12 cellular contexts compared by ENCODE assay signal in the genomic region with DNA sequence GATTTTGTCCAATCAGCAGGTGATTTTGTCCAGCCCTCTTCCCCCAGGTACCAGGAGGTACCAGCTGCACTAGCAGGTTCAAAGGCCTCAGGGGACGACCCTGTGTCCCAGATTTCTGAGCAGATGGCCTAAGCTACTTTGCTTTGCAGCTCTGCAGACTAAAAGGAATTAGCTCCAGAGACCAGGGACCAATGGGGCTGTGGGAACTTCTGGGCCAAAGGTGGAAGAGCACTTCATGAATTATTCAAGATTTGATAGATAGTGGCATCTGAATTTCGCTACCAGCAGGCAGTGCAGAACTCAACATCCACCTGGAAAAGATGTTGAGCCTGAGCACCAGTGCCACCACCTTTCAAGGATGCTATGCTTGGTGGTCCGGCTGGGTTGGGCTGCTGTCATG. TPM values are rescaled to one million over a fixed set of nuclear protein-coding genes. Genes with fewer than 3 reads are reported as not detected.
A peak's percentile ranks its signal among the peaks of the same experiment; 100 is the strongest.
DNase-seq lines count a peak whose midpoint lies in the region; TF ChIP-seq lines count a peak whose summit lies in the region.
"Not testable (repeated sequence)": the region's sequence is repeated elsewhere in the genome, so short reads cannot be mapped to it uniquely, and the experiment has no call there.
"Had no signal": no experiment of that assay in that cellular context is flagged by ENCODE, and none has a peak within 500 bp of the region (broad histone marks: within the 10 kb centered on the region; RNA-seq: fewer than 3 reads in every experiment).

No MANE protein-coding gene starts in this region.

- not testable (repeated sequence) for H3K9me3 Mint-ChIP-seq in glutamatergic neuron (ENCODE audit: unreplicated experiment)

- peak overlapping the region; percentile 68 for H3K27ac Mint-ChIP-seq in glutamatergic neuron (ENCODE audit: unreplicated experiment)

- not testable (repeated sequence) for TF ChIP-seq CTCF in glutamatergic neuron (IDR thresholded peaks at IDR 0.05; ENCODE audit: partially characterized antibody, unreplicated experiment)

- H3K36me3 Mint-ChIP-seq in glutamatergic neuron (ENCODE audit: unreplicated experiment): not testable (repeated sequence)

- DNase-seq in DMS 273 (lab: John Stamatoyannopoulos, UW; ENCODE audit: unreplicated experiment) (peak; percentile 36), NCI-H2171 treated with DMSO at 0.1 percent for 48 hours (lab: John Stamatoyannopoulos, UW) (peak; percentile 64), NCI-H524 treated with DMSO at 0.1 percent for 48 hours (lab: John Stamatoyannopoulos, UW) (peak; percentile 34), NCI-H82 treated with DMSO at 0.1 percent for 48 hours (lab: John Stamatoyannopoulos, UW; ENCODE audit: unreplicated experiment) (peak; percentile 68), glutamatergic neuron (peak; percentile 16)

- H3K27me3 Mint-ChIP-seq in glutamatergic neuron (ENCODE audit: unreplicated experiment): not testable (repeated sequence)

- not testable (repeated sequence) for H3K4me3 Mint-ChIP-seq in glutamatergic neuron (ENCODE audit: unreplicated experiment)

- H3K4me1 Mint-ChIP-seq in glutamatergic neuron (ENCODE audit: low read depth, unreplicated experiment): not testable (repeated sequence)

RNA-seq across cellular contexts. Expression of a gene that starts 21.1 kb away (rescaled TPM):
- 2.8 TPM for total RNA-seq in glutamatergic neuron (ENCODE audit: unreplicated experiment)
- total RNA-seq: G401 had no signal

RNA-seq across cellular contexts. Expression of a gene that starts 37.9 kb away (rescaled TPM):
- total RNA-seq in glutamatergic neuron (ENCODE audit: unreplicated experiment): not detected
- total RNA-seq: A673; CD4-positive, alpha-beta memory T cell; CD4-positive, CD25-positive, alpha-beta regulatory T cell; CD8-positive, alpha-beta memory T cell; Daoy; G401; GM12878 had no signal

Comparison
In these comparisons a context has a peak if more than half of its experiments do, and no peak if none do; other contexts are left out.
1. Peak in every context shown above with its lines: DNase-seq.
2. DNase-seq: peak in every context shown above with its lines; median percentile 68 in NCI-H82 treated with DMSO at 0.1 percent for 48 hours; 64 in NCI-H2171 treated with DMSO at 0.1 percent for 48 hours; 36 in DMS 273; 34 in NCI-H524 treated with DMSO at 0.1 percent for 48 hours; 16 in glutamatergic neuron.